In the genomic region with DNA sequence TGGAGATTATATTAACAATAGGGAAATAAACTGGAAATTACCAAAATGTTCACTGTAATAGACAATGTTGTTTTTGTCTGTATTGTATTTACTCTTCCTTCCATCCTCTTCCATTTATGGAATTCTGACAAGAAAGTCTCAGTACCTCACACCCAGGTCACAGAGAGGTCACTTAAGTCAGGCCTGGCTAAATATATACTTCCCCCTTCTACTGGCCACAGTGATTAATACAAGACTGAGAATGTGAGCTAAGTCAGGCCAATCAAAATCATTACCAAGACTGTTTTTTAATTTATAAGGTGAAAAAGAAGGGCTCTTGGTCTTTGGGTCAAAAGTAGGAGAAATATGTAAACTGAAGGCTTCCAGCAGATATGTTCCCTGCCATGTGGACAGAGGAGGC, we compare ENCODE assay signal across 12 cellular contexts.
DNase-seq lines count a peak whose midpoint lies in the region; ATAC-seq, FAIRE-seq and TF ChIP-seq lines count a peak whose summit lies in the region.
"Had no signal": no experiment of that assay in that cellular context is flagged by ENCODE, and none has a peak within 500 bp of the region (broad histone marks: within the 10 kb centered on the region; RNA-seq: fewer than 3 reads in every experiment).

No MANE protein-coding gene starts in this region.

- no peak overlapping the region; the same call in 1 of the 2 replicates for H3K4me2 ChIP-seq in GM12878 (ENCODE audit: control insufficient read depth, insufficient read depth)

- BruUV-seq in GM12878 (replicated peaks; lab: Mats Ljungman, UMichigan): no TSS peak

- H3K36me3 ChIP-seq in GM12878 (ENCODE audit: control insufficient read depth in 2 of 2, insufficient read depth in 2 of 2, low read length in 1 of 2) (no peaks in the 10 kb centered on the region), ascending aorta (no peaks in the 10 kb centered on the region)
- H3K36me3 ChIP-seq: ovary had no signal

- TF ChIP-seq CTCF in GM12878 (IDR thresholded peaks at IDR 0.05 in 2 of 3, conservative IDR thresholded peaks at IDR 0.05 in 1 of 3; ENCODE audit: control insufficient read depth in 2 of 3, extremely low read depth in 1 of 3, insufficient read depth in 1 of 3, low read depth in 3 of 3, low read length in 3 of 3): no peak
- no peak for TF ChIP-seq CTCF in ascending aorta (IDR thresholded peaks at IDR 0.05)

- RAD21 ChIA-PET in GM12878 (lab: Charles Lee; ENCODE audit: unreplicated experiment): interaction anchor here (0.5 to 1.8 kb wide), 8 partner anchors 8 to 151 kb away, joined by 3 to 8 read pairs (median 3); no protein-coding TSS in a partner anchor

- ATAC-seq in GM19395 (IDR thresholded peaks at IDR 0.05; ENCODE audit: unreplicated experiment) (peak; percentile 74), HG03139 (IDR thresholded peaks at IDR 0.05; ENCODE audit: unreplicated experiment) (peak; percentile 81), GM12878 (peak; percentile 91)
- ATAC-seq: Panc1 had no signal

- H3K4me3 ChIP-seq in GM12878: peak overlapping the region; percentile 11; the same call in 1 of the 2 replicates
- H3K4me3 ChIP-seq in ascending aorta: no peak overlapping the region
- H3K4me3 ChIP-seq: BLaER1 treated with 17β-estradiol and CSF1 and Interleukin-3, amounts not matched to agents 10 nM and 100 nM; ovary had no signal

- intact Hi-C loops in GM12878 (cut with micrococcal nuclease; ENCODE audit: unreplicated experiment): loop anchor here (1.0 kb wide), 1 partner anchor 10 kb away; no protein-coding TSS in a partner anchor
- intact Hi-C loops in ascending aorta (cut with DNase I): no loop called here

- in situ Hi-C loops in Caki2 (cut with HindIII; ENCODE audit: low pct_unique_long_range_greater_than_20kb, low sequenced_read_pairs): no loop called here
- in situ Hi-C loops in GM12878 (cut with MboI): no loop called here

- no peak for TF ChIP-seq POLR2A in GM12878 (IDR thresholded peaks at IDR 0.05; ENCODE audit: low read depth, low read length)

- SMC1A ChIA-PET in GM12878 (lab: Charles Lee; ENCODE audit: uncharacterized antibody, unreplicated experiment): interaction anchor here (0.6 to 4.7 kb wide), 10 partner anchors 8 to 88 kb away, joined by 3 to 30 read pairs (median 4); no protein-coding TSS in a partner anchor

- peaks cover 15% of the 10 kb centered on the region for H3K4me1 ChIP-seq in GM12878 (ENCODE audit: control insufficient read depth, insufficient read depth, low read length)
- peaks cover 0 to 2% of the 10 kb centered on the region in 2 donors for H3K4me1 ChIP-seq in ascending aorta

- TF ChIP-seq EP300 in GM12878 (IDR thresholded peaks at IDR 0.05; ENCODE audit: borderline replicate concordance in 1 of 2, control insufficient read depth in 1 of 2, low read depth in 2 of 2, low read length in 2 of 2): no peak

- H3K27ac ChIP-seq in GM12878 (ENCODE audit: control insufficient read depth, insufficient read depth) (peak overlapping the region; percentile 30), ascending aorta (no peak overlapping the region)
- H3K27ac ChIP-seq: BLaER1 treated with 17β-estradiol and CSF1 and Interleukin-3, amounts not matched to agents 10 nM and 100 nM; ovary had no signal

- H2AFZ ChIP-seq in GM12878 (ENCODE audit: control insufficient read depth, low read depth, low read length): no peak overlapping the region

- no peaks in the 10 kb centered on the region for H4K20me1 ChIP-seq in GM12878 (ENCODE audit: control insufficient read depth, insufficient read depth)

- H3K27me3 ChIP-seq in GM12878 (replicated peaks in 1 of 2; ENCODE audit: control insufficient read depth in 2 of 2, insufficient read depth in 2 of 2, low read length in 1 of 2): no peaks in the 10 kb centered on the region
- H3K27me3 ChIP-seq in ascending aorta: no peaks in the 10 kb centered on the region
- H3K27me3 ChIP-seq: BLaER1 treated with 17β-estradiol and CSF1 and Interleukin-3, amounts not matched to agents 10 nM and 100 nM; ovary had no signal

- POLR2A ChIA-PET in GM12878 (lab: Charles Lee): interaction anchor here (0.6 to 1.6 kb wide), 5 partner anchors 8 to 30 kb away, joined by 3 to 8 read pairs (median 4); no protein-coding TSS in a partner anchor

- H3K9me3 ChIP-seq in GM12878 (replicated peaks; ENCODE audit: control insufficient read depth, insufficient read depth, low read length) (no peaks in the 10 kb centered on the region; the same call in 1 of the 3 replicates), ascending aorta (no peaks in the 10 kb centered on the region)
- H3K9me3 ChIP-seq: ovary had no signal

- TF ChIP-seq RAD21 in GM12878 (IDR thresholded peaks at IDR 0.05; ENCODE audit: insufficient read depth, low read depth, low read length): no peak

- H3K9ac ChIP-seq in GM12878 (ENCODE audit: control insufficient read depth, insufficient read depth, low read length): no peak overlapping the region
- H3K9ac ChIP-seq: BLaER1 treated with 17β-estradiol and CSF1 and Interleukin-3, amounts not matched to agents 10 nM and 100 nM had no signal

- peaks cover 28% of the 10 kb centered on the region for H3K79me2 ChIP-seq in GM12878 (ENCODE audit: control insufficient read depth, insufficient read depth, low read length)

- CTCF ChIA-PET in GM12878 (lab: Yijun Ruan, JAX): interaction anchor here (0.8 to 2.4 kb wide), 4 partner anchors 8 to 62 kb away, joined by 3 to 33 read pairs (median 3); no protein-coding TSS in a partner anchor

- FAIRE-seq in GM12878 (lab: Jason Lieb, UNC): no peak

- peak; percentile 35 for DNase-seq in Caki2 (ENCODE audit: low read depth)
- no peak for DNase-seq in GM12878 (ENCODE audit: low read depth, low spot score)
- DNase-seq in activated T-cell treated with anti-CD3 and anti-CD28 coated beads, Interleukin-2, amount 50 U/mL, for 1 hour: no peak
- no peak for DNase-seq in ascending aorta (ENCODE audit: low spot score in 2 of 2)
- no peak for DNase-seq in activated naive CD4-positive, alpha-beta T cell treated with Interleukin-2 at 50 U/mL for 16 hours
- no peak for DNase-seq in stimulated activated CD4-positive, alpha-beta T cell treated with anti-CD3 and anti-CD28 coated beads, Interleukin-4, amount 100 ng/mL, for 1 hour
- DNase-seq: central memory CD4-positive, alpha-beta T cell; ovary had no signal

TF ChIP-seq in GM12878, 131 proteins besides CTCF, POLR2A, EP300 and RAD21:
- TF ChIP-seq RUNX3 (IDR thresholded peaks at IDR 0.05; ENCODE audit: low read length): peak; percentile 33; the same call in 1 of the 2 replicates
- peak; percentile 58 for TF ChIP-seq NR2F1 (conservative IDR thresholded peaks at IDR 0.05)
- TF ChIP-seq, protein P1, sequence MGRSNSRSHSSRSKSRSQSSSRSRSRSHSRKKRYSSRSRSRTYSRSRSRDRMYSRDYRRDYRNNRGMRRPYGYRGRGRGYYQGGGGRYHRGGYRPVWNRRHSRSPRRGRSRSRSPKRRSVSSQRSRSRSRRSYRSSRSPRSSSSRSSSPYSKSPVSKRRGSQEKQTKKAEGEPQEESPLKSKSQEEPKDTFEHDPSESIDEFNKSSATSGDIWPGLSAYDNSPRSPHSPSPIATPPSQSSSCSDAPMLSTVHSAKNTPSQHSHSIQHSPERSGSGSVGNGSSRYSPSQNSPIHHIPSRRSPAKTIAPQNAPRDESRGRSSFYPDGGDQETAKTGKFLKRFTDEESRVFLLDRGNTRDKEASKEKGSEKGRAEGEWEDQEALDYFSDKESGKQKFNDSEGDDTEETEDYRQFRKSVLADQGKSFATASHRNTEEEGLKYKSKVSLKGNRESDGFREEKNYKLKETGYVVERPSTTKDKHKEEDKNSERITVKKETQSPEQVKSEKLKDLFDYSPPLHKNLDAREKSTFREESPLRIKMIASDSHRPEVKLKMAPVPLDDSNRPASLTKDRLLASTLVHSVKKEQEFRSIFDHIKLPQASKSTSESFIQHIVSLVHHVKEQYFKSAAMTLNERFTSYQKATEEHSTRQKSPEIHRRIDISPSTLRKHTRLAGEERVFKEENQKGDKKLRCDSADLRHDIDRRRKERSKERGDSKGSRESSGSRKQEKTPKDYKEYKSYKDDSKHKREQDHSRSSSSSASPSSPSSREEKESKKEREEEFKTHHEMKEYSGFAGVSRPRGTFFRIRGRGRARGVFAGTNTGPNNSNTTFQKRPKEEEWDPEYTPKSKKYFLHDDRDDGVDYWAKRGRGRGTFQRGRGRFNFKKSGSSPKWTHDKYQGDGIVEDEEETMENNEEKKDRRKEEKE (IDR thresholded peaks at IDR 0.05): no peak
- no peak for TF ChIP-seq TCF12 (IDR thresholded peaks at IDR 0.05; ENCODE audit: low read depth, low read length)
